In genomic region chr2:206846854-206847834, GRCh38 we compare ENCODE assay signal across 15 cellular contexts.
DNase-seq lines count a peak whose midpoint lies in the region; ATAC-seq and TF ChIP-seq lines count a peak whose summit lies in the region.
"Had no signal": no experiment of that assay in that cellular context is flagged by ENCODE, and none has a peak within 500 bp of the region (broad histone marks: within the 10 kb centered on the region; RNA-seq: fewer than 3 reads in every experiment).

No MANE protein-coding gene starts in this region.

- intact Hi-C loops in sigmoid colon (cut with DNase I) = no loop called here

- no peaks in the 10 kb centered on the region for H3K9me3 ChIP-seq in sigmoid colon

- DNase-seq in DMS 273 (lab: John Stamatoyannopoulos, UW; ENCODE audit: unreplicated experiment) (peak; percentile 33), DMS 273 treated with DMSO at 0.1 percent for 48 hours (lab: John Stamatoyannopoulos, UW) (no peak), HuH-7.5 (ENCODE audit: low spot score) (peak; percentile 8), cerebellar cortex (ENCODE audit: low spot score) (peak; percentile 84), left kidney (ENCODE audit: low read depth, low spot score) (peak; percentile 66), sigmoid colon (no peak), medulla oblongata (ENCODE audit: extremely low spot score) (no peak)
- DNase-seq: GF-D8, NCI-H1105, NCI-H2227 treated with DMSO at 0.1 percent for 48 hours, NCI-H524 treated with DMSO at 0.1 percent for 48 hours had no signal

- no peaks in the 10 kb centered on the region for H3K36me3 ChIP-seq in sigmoid colon

- no peak for TF ChIP-seq POLR2A in sigmoid colon (IDR thresholded peaks at IDR 0.05)

- no peak for TF ChIP-seq EP300 in sigmoid colon (IDR thresholded peaks at IDR 0.05)

- TF ChIP-seq CTCF in sigmoid colon (IDR thresholded peaks at IDR 0.05) = no peak

- no peak overlapping the region for H3K4me3 ChIP-seq in sigmoid colon
- H3K4me3 ChIP-seq: GM12878 had no signal

- peaks cover 0 to 11% (median 0%) of the 10 kb centered on the region in 4 donors for H3K4me1 ChIP-seq in sigmoid colon

- H3K27me3 ChIP-seq in sigmoid colon = no peaks in the 10 kb centered on the region

- no peak for ATAC-seq in GM21737 (IDR thresholded peaks at IDR 0.05; ENCODE audit: unreplicated experiment)
- ATAC-seq: GM12878, Panc1 had no signal

- 78 to 80% methylated on average over 3 of the region's 3 CpGs for WGBS in sigmoid colon, 2 donors

- H3K27ac ChIP-seq in sigmoid colon = no peak overlapping the region
- H3K27ac ChIP-seq: 22Rv1 had no signal

Comparison
In these comparisons a context has a peak if more than half of its experiments do, and no peak if none do; other contexts are left out.
1. DNase-seq: peak in DMS 273 (single experiment), HuH-7.5 (single experiment), cerebellar cortex (single experiment) and left kidney (single experiment); none in DMS 273 treated with DMSO at 0.1 percent for 48 hours (single experiment), sigmoid colon (single experiment) and medulla oblongata (single experiment).